8 cellular contexts compared by ENCODE assay signal in genomic region chr7:129952653-129953560, GRCh38. TPM values are rescaled to one million over a fixed set of nuclear protein-coding genes. Genes with fewer than 3 reads are reported as not detected.
A peak's percentile ranks its signal among the peaks of the same experiment; 100 is the strongest.
DNase-seq lines count a peak whose midpoint lies in the region; ATAC-seq, FAIRE-seq and TF ChIP-seq lines count a peak whose summit lies in the region.

Gene UBE2H (minus strand): TSS chr7:129952960. CDS start chr7:129952555, 405 bp downstream.

- H3K36me3 ChIP-seq in mammary epithelial cell (ENCODE audit: insufficient read depth, low read length) (no peaks in the 10 kb centered on the region), smooth muscle cell (ENCODE audit: low read depth) (no peaks in the 10 kb centered on the region)

- H3K9ac ChIP-seq in mammary epithelial cell (ENCODE audit: insufficient read depth, low read length): peak within 1 kb of the TSS; percentile 96
- H3K9ac ChIP-seq in smooth muscle cell (ENCODE audit: low read depth): peak within 1 kb of the TSS; percentile 98

- H3F3A ChIP-seq in smooth muscle cell (ENCODE audit: low read depth): peaks cover 12% of the 10 kb centered on the region

- CTCF ChIA-PET in mammary epithelial cell (lab: Charles Lee; ENCODE audit: low non-redundant PET): no interaction called here

- intact Hi-C loops in mammary epithelial cell (cut with micrococcal nuclease): loop anchor here (1.0 to 10.0 kb wide), 3 partner anchors 17 to 728 kb away; partner anchors contain the start of gene AHCYL2

- H3K27ac ChIP-seq in mammary epithelial cell (ENCODE audit: insufficient read depth, low read depth, low read length) (peak within 1 kb of the TSS; percentile 96), smooth muscle cell (ENCODE audit: low read depth) (peak within 1 kb of the TSS; percentile 94)

- H3K4me3 ChIP-seq in WI38 (ENCODE audit: low read depth, low read length): peak within 1 kb of the TSS; percentile 97
- H3K4me3 ChIP-seq in mammary epithelial cell (replicated peaks in 1 of 3; ENCODE audit: insufficient read depth in 1 of 3, low read depth in 2 of 3, low read length in 3 of 3): peak within 1 kb of the TSS; percentile 69 to 91 (median 76)
- peak within 1 kb of the TSS; percentile 97 for H3K4me3 ChIP-seq in smooth muscle cell

- H3K79me2 ChIP-seq in mammary epithelial cell (ENCODE audit: insufficient read depth, low read length): peaks cover 48% of the 10 kb centered on the region
- peaks cover 39% of the 10 kb centered on the region for H3K79me2 ChIP-seq in smooth muscle cell (ENCODE audit: low read depth)

- H3K9me3 ChIP-seq in mammary epithelial cell (replicated peaks; ENCODE audit: insufficient read depth, low read length) (no peaks in the 10 kb centered on the region), smooth muscle cell (replicated peaks; ENCODE audit: low read depth) (no peaks in the 10 kb centered on the region)

- H3K4me2 ChIP-seq in mammary epithelial cell (ENCODE audit: insufficient read depth, low read depth, low read length): peak within 1 kb of the TSS; percentile 96
- peak within 1 kb of the TSS; percentile 97 for H3K4me2 ChIP-seq in smooth muscle cell

- H3K4me1 ChIP-seq in mammary epithelial cell (ENCODE audit: insufficient read depth, low read length) (peaks cover 30% of the 10 kb centered on the region), smooth muscle cell (ENCODE audit: low read depth) (peaks cover 6% of the 10 kb centered on the region)

- dilution Hi-C loops in mammary epithelial cell (cut with HindIII; ENCODE audit: low sequenced_read_pairs): no loop called here

- TF ChIP-seq CTCF in WI38 (IDR thresholded peaks at IDR 0.05; ENCODE audit: low read depth, low read length) (no peak), mammary epithelial cell (conservative IDR thresholded peaks at IDR 0.05 in 1 of 2, IDR thresholded peaks at IDR 0.05 in 1 of 2; ENCODE audit: extremely low read depth in 1 of 2, insufficient read depth in 1 of 2, low read depth in 1 of 2, low read length in 2 of 2) (no peak), smooth muscle cell (IDR thresholded peaks at IDR 0.05; ENCODE audit: borderline replicate concordance, insufficient read depth, poor library complexity, severe bottlenecking) (no peak)

- no peaks in the 10 kb centered on the region for H4K20me1 ChIP-seq in mammary epithelial cell (ENCODE audit: insufficient read depth, low read length)
- H4K20me1 ChIP-seq in smooth muscle cell (ENCODE audit: low read depth): peaks cover 38% of the 10 kb centered on the region

- in situ Hi-C loops in mammary epithelial cell (cut with MboI; ENCODE audit: low sequenced_read_pairs in 2 of 2): loop anchor here in 1 of 2 donors (10.0 kb wide), 1 partner anchor 52 kb away; no protein-coding TSS in a partner anchor

- H2AFZ ChIP-seq in mammary epithelial cell (ENCODE audit: low read depth, low read length): peak within 1 kb of the TSS; percentile 60
- no peak within 1 kb of the TSS for H2AFZ ChIP-seq in smooth muscle cell (ENCODE audit: low read depth)

- BruUV-seq in mammary epithelial cell (replicated peaks; lab: Mats Ljungman, UMichigan): no TSS peak

- 29% methylated on average over 9 of the region's 58 CpGs for WGBS in mammary epithelial cell (ENCODE audit: low coverage, missing lambda C conversion rate)
- WGBS in smooth muscle cell (ENCODE audit: low lambda C conversion rate): 12% methylated on average over 30 of the region's 58 CpGs

- peak; percentile 54 for FAIRE-seq in A204.1 (lab: Jason Lieb, UNC)

- ATAC-seq in GM18861 (IDR thresholded peaks at IDR 0.05; ENCODE audit: unreplicated experiment): peak; percentile 34
- peak; percentile 51 for ATAC-seq in HG03103 (IDR thresholded peaks at IDR 0.05; ENCODE audit: low read depth, unreplicated experiment)

- DNase-seq in NCI-H2227 (lab: John Stamatoyannopoulos, UW; ENCODE audit: unreplicated experiment) (peak; percentile 96), mammary epithelial cell (peak; percentile 92), iPS-NIHi7 (ENCODE audit: extremely low spot score) (peak; percentile 93), smooth muscle cell (lab: John Stamatoyannopoulos, UW; ENCODE audit: unreplicated experiment) (peak; percentile 84)

- H3K27me3 ChIP-seq in mammary epithelial cell (ENCODE audit: insufficient read depth, low read length) (no peaks in the 10 kb centered on the region), smooth muscle cell (ENCODE audit: low read depth) (no peaks in the 10 kb centered on the region)

RNA-seq across cellular contexts. Expression of gene UBE2H, which starts in this region (rescaled TPM):
- total RNA-seq in mammary epithelial cell: 100 to 1,000 TPM; 122 to 126 TPM
- polyA plus RNA-seq in mammary epithelial cell: 41.4 TPM
- polyA minus RNA-seq in mammary epithelial cell: 63.4 TPM
- 74.5 and 94.5 TPM in 2 replicates for total RNA-seq in smooth muscle cell
- 66.1 and 87.8 TPM in 2 replicates for polyA plus RNA-seq in smooth muscle cell

Comparison
In these comparisons a context has a peak if more than half of its experiments do, and no peak if none do; other contexts are left out.
1. Peak in every context shown above with its lines: DNase-seq, ATAC-seq, H3K4me3 ChIP-seq and H3K27ac ChIP-seq.